ENCODE assay signal across 14 cellular contexts in genomic region chr2:128797533-128797932, GRCh38.
DNase-seq lines count a peak whose midpoint lies in the region; ATAC-seq and TF ChIP-seq lines count a peak whose summit lies in the region.
"Had no signal": no experiment of that assay in that cellular context is flagged by ENCODE, and none has a peak within 500 bp of the region (broad histone marks: within the 10 kb centered on the region; RNA-seq: fewer than 3 reads in every experiment).

No MANE protein-coding gene starts in this region.

- H3K4me1 Mint-ChIP-seq in osteocyte (ENCODE audit: unreplicated experiment): no peaks in the 10 kb centered on the region

- ATAC-seq in GM19023 (IDR thresholded peaks at IDR 0.05; ENCODE audit: unreplicated experiment) (peak; percentile 47), GM21529 (IDR thresholded peaks at IDR 0.05; ENCODE audit: unreplicated experiment) (peak; percentile 39), HG03066 (IDR thresholded peaks at IDR 0.05; ENCODE audit: low read depth, unreplicated experiment) (peak; percentile 57), sciatic nerve (no peak)
- ATAC-seq: activated T-cell treated with anti-CD3 and anti-CD28 coated beads, Interleukin-2, amount 50 U/mL, for 72 hours; Panc1 had no signal

- no peak overlapping the region for H3K27ac Mint-ChIP-seq in osteocyte (ENCODE audit: unreplicated experiment)
- H3K27ac Mint-ChIP-seq: activated T-cell treated with anti-CD3 and anti-CD28 coated beads, Interleukin-2, amount 50 U/mL, for 72 hours had no signal

- TF ChIP-seq CTCF in osteocyte (IDR thresholded peaks at IDR 0.05): no peak

- intact Hi-C loops in sciatic nerve (cut with DNase I): no loop called here

- DNase-seq in osteocyte (ENCODE audit: extremely low spot score, unreplicated experiment): peak; percentile 34
- no peak for DNase-seq in NCI-H345 treated with DMSO at 0.1 percent for 48 hours (lab: John Stamatoyannopoulos, UW; ENCODE audit: unreplicated experiment)
- DNase-seq in DMS53 treated with DMSO at 0.1 percent for 48 hours (lab: John Stamatoyannopoulos, UW; ENCODE audit: unreplicated experiment): no peak
- no peak for DNase-seq in sciatic nerve (ENCODE audit: low spot score)
- no peak for DNase-seq in cerebellar nuclear complex (lab: John Stamatoyannopoulos, UW)
- DNase-seq: activated CD4-positive, CD25-positive, alpha-beta regulatory T cell treated with anti-CD3 and anti-CD28 coated beads, Interleukin-2, amount 50 U/mL, for 72 hours; activated T-cell treated with anti-CD3 and anti-CD28 coated beads, Interleukin-2, amount 50 U/mL, for 72 hours; amniotic stem cell; mesenchymal stem cell; NCI-H2227 treated with DMSO at 0.1 percent for 48 hours had no signal

- peaks cover 20% of the 10 kb centered on the region for H3K27me3 Mint-ChIP-seq in osteocyte (ENCODE audit: unreplicated experiment)

- no peaks in the 10 kb centered on the region for H3K36me3 Mint-ChIP-seq in osteocyte (ENCODE audit: unreplicated experiment)

- no peak overlapping the region for H3K4me3 Mint-ChIP-seq in osteocyte (ENCODE audit: unreplicated experiment)
- H3K4me3 Mint-ChIP-seq: activated T-cell treated with anti-CD3 and anti-CD28 coated beads, Interleukin-2, amount 50 U/mL, for 72 hours had no signal

- H3K9me3 Mint-ChIP-seq in osteocyte (ENCODE audit: unreplicated experiment): no peaks in the 10 kb centered on the region
- H3K9me3 Mint-ChIP-seq: activated T-cell treated with anti-CD3 and anti-CD28 coated beads, Interleukin-2, amount 50 U/mL, for 72 hours had no signal
